ENCODE assay signal across 1 cellular context in the genomic region with DNA sequence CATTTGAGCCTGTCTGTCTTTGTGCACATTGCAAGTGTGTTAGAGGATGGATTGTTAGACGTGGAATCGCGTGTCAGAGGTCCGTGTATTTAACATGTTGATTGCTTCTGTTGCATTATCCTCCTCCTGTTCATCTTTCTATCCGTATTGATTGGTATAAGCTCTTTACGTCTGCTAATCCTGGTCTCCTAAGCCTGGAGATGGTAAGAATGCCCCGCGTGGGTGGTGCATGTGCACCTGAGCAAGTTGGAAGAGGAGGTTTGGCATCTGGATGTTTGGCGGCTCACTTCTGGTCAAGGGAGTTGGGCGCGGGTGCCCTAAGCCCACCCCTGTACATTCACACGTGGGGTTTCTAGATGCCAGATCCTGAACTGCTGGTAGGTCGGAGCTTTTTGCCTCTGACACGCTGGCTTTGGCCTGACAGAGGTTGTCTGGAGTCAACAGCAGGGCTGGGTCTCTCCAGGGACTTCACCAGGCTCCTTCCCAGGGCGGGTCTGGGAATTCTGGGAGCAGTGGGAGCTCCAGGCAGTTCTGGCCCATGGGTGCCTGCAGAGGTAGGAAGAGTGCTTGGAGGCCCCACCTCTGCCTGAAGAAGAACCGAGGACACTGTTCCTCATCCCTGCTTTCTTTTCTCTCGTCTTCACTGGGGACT.
TF ChIP-seq lines count a peak whose summit lies in the region.

No MANE protein-coding gene starts in this region.

TF ChIP-seq in HCT116, 20 proteins besides CTCF, POLR2A, EP300 and RAD21 (continued from another document):
- TF ChIP-seq REST (IDR thresholded peaks at IDR 0.05; ENCODE audit: low read depth), result no peak
- no peak for TF ChIP-seq SP1 (IDR thresholded peaks at IDR 0.05; ENCODE audit: low read depth)
- TF ChIP-seq, protein P1, sequence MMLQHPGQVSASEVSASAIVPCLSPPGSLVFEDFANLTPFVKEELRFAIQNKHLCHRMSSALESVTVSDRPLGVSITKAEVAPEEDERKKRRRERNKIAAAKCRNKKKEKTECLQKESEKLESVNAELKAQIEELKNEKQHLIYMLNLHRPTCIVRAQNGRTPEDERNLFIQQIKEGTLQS (IDR thresholded peaks at IDR 0.05), result no peak
- TF ChIP-seq CBX3 (IDR thresholded peaks at IDR 0.05; ENCODE audit: low read depth), result no peak
- TF ChIP-seq ZBTB33 (IDR thresholded peaks at IDR 0.05; ENCODE audit: extremely low read depth, insufficient replicate concordance, low read length), result no peak
- no peak for TF ChIP-seq SRF (IDR thresholded peaks at IDR 0.05; ENCODE audit: low read depth)
- no peak for TF ChIP-seq EGR1 (IDR thresholded peaks at IDR 0.05; ENCODE audit: low read depth)
- TF ChIP-seq YY1 (IDR thresholded peaks at IDR 0.05; ENCODE audit: extremely low read depth, insufficient replicate concordance, low read depth, low read length), result no peak
